ENCODE assay signal across 26 cellular contexts in genomic region chr9:7316967-7317366, GRCh38.
A peak's percentile ranks its signal among the peaks of the same experiment; 100 is the strongest.
DNase-seq lines count a peak whose midpoint lies in the region; ATAC-seq and TF ChIP-seq lines count a peak whose summit lies in the region.
"Had no signal": no experiment of that assay in that cellular context is flagged by ENCODE, and none has a peak within 500 bp of the region (broad histone marks: within the 10 kb centered on the region; RNA-seq: fewer than 3 reads in every experiment).

No MANE protein-coding gene starts in this region.

- no peaks in the 10 kb centered on the region; the same call in 1 of the 2 replicates for H3K27me3 Mint-ChIP-seq in WTC11 (ENCODE audit: low read depth)

- no peak for DNase-seq in right atrium auricular region (ENCODE audit: low spot score)
- no peak for DNase-seq in left cardiac atrium
- no peak for DNase-seq in WTC11 (ENCODE audit: low spot score)
- peak; percentile 11 for DNase-seq in mesendoderm
- DNase-seq in T-helper 1 cell: no peak
- no peak for DNase-seq in stimulated activated CD4-positive, alpha-beta T cell treated with anti-CD3 and anti-CD28 coated beads, Interleukin-15, amount 100 ng/mL, for 24 hours
- no peak for DNase-seq in stimulated activated naive CD4-positive, alpha-beta T cell treated with Interleukin-2 at 50 U/mL for 16 hours (lab: John Stamatoyannopoulos, UW)
- no peak for DNase-seq in ureter (ENCODE audit: low spot score)
- DNase-seq: activated CD4-positive, alpha-beta T cell treated with anti-CD3 and anti-CD28 coated beads for 36 hours; activated naive CD4-positive, alpha-beta T cell; activated T-cell treated with anti-CD3 and anti-CD28 coated beads, Interleukin-2, amount 50 U/mL, for 1 hour; amniotic stem cell; colonic mucosa; endodermal cell; gastrocnemius medialis; NCI-H1092; NCI-H2029 treated with DMSO at 0.1 percent for 48 hours; NCI-H226; NK-92 treated with Interleukin-12 subunit alpha and Interleukin-12 subunit beta, amount 100 ng/mL, for 24 hours; PC-9; SIG-M5; small intestine had no signal

- no peak overlapping the region for H3K27ac Mint-ChIP-seq in WTC11
- H3K27ac Mint-ChIP-seq: activated CD4-positive, alpha-beta T cell treated with anti-CD3 and anti-CD28 coated beads for 36 hours had no signal

- no CpG with 5 or more reads among the region's 4 CpGs for WGBS in mesendoderm (ENCODE audit: extremely low coverage, insufficient coverage, low lambda C conversion rate)

- H3K4me1 ChIP-seq in right atrium auricular region: peaks cover 0 to 4% of the 10 kb centered on the region in 2 donors
- H3K4me1 ChIP-seq in mesendoderm (ENCODE audit: control insufficient read depth, low read depth, low read length): no peaks in the 10 kb centered on the region
- H3K4me1 ChIP-seq: colonic mucosa, vagina had no signal

- intact Hi-C loops in left cardiac atrium (cut with DNase I): no loop called here

- peaks cover 0 to 23% of the 10 kb centered on the region in 2 donors for H3K9me3 ChIP-seq in right atrium auricular region
- H3K9me3 ChIP-seq: colonic mucosa, vagina had no signal

- no peak overlapping the region for H2AK5ac ChIP-seq in mesendoderm (ENCODE audit: low read length)

- H4K5ac ChIP-seq in mesendoderm (ENCODE audit: low read length): no peak overlapping the region

- POLR2A ChIA-PET in WTC11 (lab: Charles Lee): no interaction called here

- no peak overlapping the region for H2BK5ac ChIP-seq in mesendoderm (ENCODE audit: low read length)

- no peak overlapping the region for H3K18ac ChIP-seq in mesendoderm (ENCODE audit: low read length)

- H3K23ac ChIP-seq in mesendoderm (ENCODE audit: low read length): no peak overlapping the region

- H3K4me2 ChIP-seq in mesendoderm (ENCODE audit: low read length): no peak overlapping the region
- H3K4me2 ChIP-seq: PC-9 had no signal

- no peak overlapping the region for H2BK15ac ChIP-seq in mesendoderm (replicated peaks; ENCODE audit: low read depth)

- no peaks in the 10 kb centered on the region for H3K79me2 ChIP-seq in mesendoderm (ENCODE audit: control insufficient read depth, insufficient read depth, low read length)

- no peak overlapping the region for H3K4me3 ChIP-seq in right atrium auricular region
- H3K4me3 ChIP-seq in mesendoderm (ENCODE audit: low read length): no peak overlapping the region
- H3K4me3 ChIP-seq: colonic mucosa, esophagus muscularis mucosa, gastrocnemius medialis, PC-9, vagina had no signal

- TF ChIP-seq CTCF in right atrium auricular region (IDR thresholded peaks at IDR 0.05) (no peak), WTC11 (IDR thresholded peaks at IDR 0.05) (no peak)

- CTCF ChIA-PET in WTC11 (lab: Charles Lee): interaction anchor here (0.9 to 1.5 kb wide), 2 partner anchors 83 to 264 kb away, joined by 4 to 5 read pairs; no protein-coding TSS in a partner anchor

- H3K4me1 Mint-ChIP-seq in WTC11: peaks cover 17% of the 10 kb centered on the region
- H3K4me1 Mint-ChIP-seq: activated CD4-positive, alpha-beta T cell treated with anti-CD3 and anti-CD28 coated beads for 36 hours had no signal

- peak overlapping the region; percentile 47 to 72 for H3K27ac ChIP-seq in right atrium auricular region
- H3K27ac ChIP-seq in mesendoderm (ENCODE audit: low read depth, low read length): no peak overlapping the region
- H3K27ac ChIP-seq: colonic mucosa, esophagus muscularis mucosa, HL-60, PC-9, vagina had no signal

- H3K4me3 Mint-ChIP-seq in WTC11: no peak overlapping the region
- H3K4me3 Mint-ChIP-seq: activated CD4-positive, alpha-beta T cell treated with anti-CD3 and anti-CD28 coated beads for 36 hours; endodermal cell had no signal

- no peak overlapping the region for H2BK120ac ChIP-seq in mesendoderm (ENCODE audit: low read depth, low read length)

- ATAC-seq in left cardiac atrium (no peak), WTC11 (peak; percentile 73)
- ATAC-seq: activated CD4-positive, alpha-beta T cell treated with anti-CD3 and anti-CD28 coated beads for 36 hours; HepG2 had no signal

- H3K9ac ChIP-seq in mesendoderm (ENCODE audit: low read length): no peak overlapping the region

- peaks cover 17% of the 10 kb centered on the region for H3K36me3 Mint-ChIP-seq in WTC11

- H3K4ac ChIP-seq in mesendoderm (ENCODE audit: low read depth, low read length): no peak overlapping the region

- H4K8ac ChIP-seq in mesendoderm (ENCODE audit: low read depth, low read length): no peak overlapping the region

- H3K36me3 ChIP-seq in right atrium auricular region (no peaks in the 10 kb centered on the region), mesendoderm (ENCODE audit: control insufficient read depth, insufficient read depth, low read length) (no peaks in the 10 kb centered on the region)
- H3K36me3 ChIP-seq: colonic mucosa, esophagus muscularis mucosa, gastrocnemius medialis, vagina had no signal

- H3K56ac ChIP-seq in mesendoderm (ENCODE audit: low read length): no peak overlapping the region

- no peaks in the 10 kb centered on the region for H3K79me1 ChIP-seq in mesendoderm (ENCODE audit: low read length)

- H3K27me3 ChIP-seq in right atrium auricular region (no peaks in the 10 kb centered on the region), mesendoderm (ENCODE audit: insufficient read depth, low read length, poor library complexity) (no peaks in the 10 kb centered on the region)
- H3K27me3 ChIP-seq: colonic mucosa, esophagus muscularis mucosa, gastrocnemius medialis, vagina had no signal

- H3K9me3 Mint-ChIP-seq in WTC11: peaks cover 20% of the 10 kb centered on the region

TF ChIP-seq in WTC11, 78 proteins besides CTCF, POLR2A, EP300 and RAD21 (continues in another document):
- TF ChIP-seq ERG (CRISPR knock-in tag; IDR thresholded peaks at IDR 0.05) (no peak), NR1H2 (CRISPR knock-in tag; IDR thresholded peaks at IDR 0.05) (no peak), ZNF416 (CRISPR knock-in tag; IDR thresholded peaks at IDR 0.05) (no peak), MLX (CRISPR knock-in tag; IDR thresholded peaks at IDR 0.05) (no peak), AR (CRISPR knock-in tag; IDR thresholded peaks at IDR 0.05) (no peak), CBFB (CRISPR knock-in tag; IDR thresholded peaks at IDR 0.05; ENCODE audit: low read depth) (no peak), ATF6 (CRISPR knock-in tag; IDR thresholded peaks at IDR 0.05) (no peak), TEAD4 (CRISPR knock-in tag; IDR thresholded peaks at IDR 0.05) (no peak), ZMAT4 (CRISPR knock-in tag; IDR thresholded peaks at IDR 0.05) (no peak), GTF2I (CRISPR knock-in tag; conservative IDR thresholded peaks at IDR 0.05) (no peak), ELF4 (CRISPR knock-in tag; IDR thresholded peaks at IDR 0.05; ENCODE audit: low read depth) (no peak)
